Comparison of ENCODE assay signal across 8 cellular contexts in genomic region chr13:109783815-109784589, GRCh38. TPM values are rescaled to one million over a fixed set of nuclear protein-coding genes. Genes with fewer than 3 reads are reported as not detected.
DNase-seq lines count a peak whose midpoint lies in the region; ATAC-seq and TF ChIP-seq lines count a peak whose summit lies in the region.

No MANE protein-coding gene starts in this region.

- H3K27ac ChIP-seq in WERI-Rb-1: peak overlapping the region; percentile 50
- no peak overlapping the region for H3K27ac ChIP-seq in right cardiac atrium (ENCODE audit: low read length)

- ATAC-seq in right cardiac atrium: no peak

- no peaks in the 10 kb centered on the region for H3K27me3 ChIP-seq in WERI-Rb-1 (ENCODE audit: insufficient read depth, low read depth, severe bottlenecking)
- H3K27me3 ChIP-seq in right cardiac atrium (ENCODE audit: control insufficient read depth, insufficient read depth): no peaks in the 10 kb centered on the region

- peaks cover 8% of the 10 kb centered on the region for H3K4me1 ChIP-seq in right cardiac atrium (ENCODE audit: control insufficient read depth, insufficient read depth, low read length)

- H3K9me3 ChIP-seq in WERI-Rb-1 (ENCODE audit: severe bottlenecking): no peaks in the 10 kb centered on the region
- H3K9me3 ChIP-seq in right cardiac atrium (ENCODE audit: control insufficient read depth, low read length): no peaks in the 10 kb centered on the region

- H3K36me3 ChIP-seq in WERI-Rb-1: peaks cover 56% of the 10 kb centered on the region

- intact Hi-C loops in right cardiac atrium (cut with DNase I): loop anchor here (10.0 kb wide), 4 partner anchors 169 to 819 kb away; no protein-coding TSS in a partner anchor

- TF ChIP-seq CTCF in GM20000 (IDR thresholded peaks at IDR 0.05; ENCODE audit: extremely low read depth, missing control alignments): no peak
- TF ChIP-seq CTCF in WERI-Rb-1 (IDR thresholded peaks at IDR 0.05; ENCODE audit: low read depth, low read length): no peak

- DNase-seq in GM20000 (ENCODE audit: low spot score) (peak; percentile 30), WERI-Rb-1 (no peak), right cardiac atrium (peak; percentile 34 to 73 (median 67)), skeletal muscle cell (ENCODE audit: low read depth) (no peak), dermis blood vessel endothelial cell (no peak), OCI-M1 (lab: John Stamatoyannopoulos, UW) (no peak), NCI-H82 (lab: John Stamatoyannopoulos, UW) (no peak), NCI-H1930 (lab: John Stamatoyannopoulos, UW) (no peak)

- H3K4me3 ChIP-seq in WERI-Rb-1 (ENCODE audit: low read depth, low read length) (peak overlapping the region; percentile 21), right cardiac atrium (ENCODE audit: low read length) (peak overlapping the region; percentile 95), skeletal muscle cell (ENCODE audit: low read depth, low read length) (peak overlapping the region; percentile 48)

- WGBS in right cardiac atrium: 64% methylated on average over 81 of the region's 81 CpGs

RNA-seq across cellular contexts. Expression of gene IRS2, which starts 2.4 kb away (rescaled TPM):
- 10 to 100 TPM; 10.8 to 28.4 (median 14.6) TPM for total RNA-seq in right cardiac atrium
- 7.4 TPM for polyA plus RNA-seq in right cardiac atrium
- total RNA-seq in dermis blood vessel endothelial cell: 1.7 and 2.0 TPM in 2 replicates

Comparison
In these comparisons a context has a peak if more than half of its experiments do, and no peak if none do; other contexts are left out.
1. DNase-seq: peak in GM20000 (single experiment) and right cardiac atrium (3 of 3); none in WERI-Rb-1 (single experiment), skeletal muscle cell (single experiment), dermis blood vessel endothelial cell (single experiment), OCI-M1 (single experiment), NCI-H82 (single experiment) and NCI-H1930 (0 of 2).
2. H3K4me3 ChIP-seq: peak in every context shown above with its lines; median percentile 95 in right cardiac atrium; 48 in skeletal muscle cell; 21 in WERI-Rb-1.